9 cellular contexts compared by ENCODE assay signal in genomic region chr2:180124273-180124881, GRCh38.
DNase-seq lines count a peak whose midpoint lies in the region; ATAC-seq, FAIRE-seq and TF ChIP-seq lines count a peak whose summit lies in the region.
"Had no signal": no experiment of that assay in that cellular context is flagged by ENCODE, and none has a peak within 500 bp of the region (broad histone marks: within the 10 kb centered on the region; RNA-seq: fewer than 3 reads in every experiment).

No MANE protein-coding gene starts in this region.

- H3K4me3 ChIP-seq in endothelial cell of umbilical vein (replicated peaks in 1 of 3; ENCODE audit: insufficient read depth in 1 of 3, low read depth in 1 of 3, low read length in 3 of 3) = no peak overlapping the region

- no peak overlapping the region for H3K4me3 Mint-ChIP-seq in activated CD8-positive, alpha-beta memory T cell treated with anti-CD3 and anti-CD28 coated beads, Interleukin-2, amount 10 ng/mL, durations not matched to agents 7 days and 5 days
- no peak overlapping the region for H3K4me3 Mint-ChIP-seq in naive B cell

- H3K27me3 Mint-ChIP-seq in activated CD8-positive, alpha-beta memory T cell treated with anti-CD3 and anti-CD28 coated beads, Interleukin-2, amount 10 ng/mL, durations not matched to agents 7 days and 5 days = peaks cover 17% of the 10 kb centered on the region
- peaks cover 15 to 20% (median 17%) of the 10 kb centered on the region in 3 donors for H3K27me3 Mint-ChIP-seq in naive B cell

- intact Hi-C loops in endothelial cell of umbilical vein (cut with micrococcal nuclease) = loop anchor here (1.0 kb wide), 3 partner anchors 1333 to 1591 kb away; partner anchors contain the start of gene ITGA4

- H3K27ac Mint-ChIP-seq in activated CD8-positive, alpha-beta memory T cell treated with anti-CD3 and anti-CD28 coated beads, Interleukin-2, amount 10 ng/mL, durations not matched to agents 7 days and 5 days = no peak overlapping the region
- H3K27ac Mint-ChIP-seq in naive B cell = no peak overlapping the region

- H3K79me2 ChIP-seq in endothelial cell of umbilical vein (ENCODE audit: control insufficient read depth, insufficient read depth, low read length) = no peaks in the 10 kb centered on the region

- BruUV-seq in endothelial cell of umbilical vein (replicated peaks; lab: Mats Ljungman, UMichigan) = no TSS peak

- H3K27ac ChIP-seq in endothelial cell of umbilical vein (ENCODE audit: insufficient read depth, low read depth, low read length) = no peak overlapping the region
- H3K27ac ChIP-seq: epithelial cell of prostate had no signal

- no peak for DNase-seq in activated CD8-positive, alpha-beta memory T cell treated with anti-CD3 and anti-CD28 coated beads, Interleukin-2, amount 10 ng/mL, durations not matched to agents 7 days and 5 days
- no peak for DNase-seq in activated CD8-positive, alpha-beta memory T cell treated with anti-CD3 and anti-CD28 coated beads for 24 hours
- peak; percentile 40 for DNase-seq in H4 (ENCODE audit: low spot score)
- DNase-seq in LoVo (ENCODE audit: low spot score) = peak; percentile 35
- peak; percentile 41 for DNase-seq in RCC 7860 (ENCODE audit: low spot score)
- peak; percentile 54 for DNase-seq in endothelial cell of umbilical vein (ENCODE audit: low read depth, low spot score)
- peak; percentile 37 for DNase-seq in naive B cell
- DNase-seq in GM19238 (ENCODE audit: insufficient read length, low spot score) = no peak

- CTCF ChIA-PET in activated CD8-positive, alpha-beta memory T cell treated with anti-CD3 and anti-CD28 coated beads, Interleukin-2, amount 10 ng/mL, durations not matched to agents 7 days and 5 days (lab: Charles Lee) = interaction anchor here (0.7 to 2.7 kb wide), 8 partner anchors 10 to 1591 kb away, joined by 3 to 22 read pairs (median 4); partner anchors contain the start of gene UBE2E3
- CTCF ChIA-PET in endothelial cell of umbilical vein (lab: Charles Lee) = interaction anchor here (0.6 to 5.7 kb wide), 45 partner anchors 8 to 1954 kb away, joined by 3 to 221 read pairs (median 4); partner anchors contain the start of genes ITGA4 and UBE2E3

- no peaks in the 10 kb centered on the region for H4K20me1 ChIP-seq in endothelial cell of umbilical vein (replicated peaks; ENCODE audit: control insufficient read depth, extremely low read depth, insufficient read depth, low read length)

- H3K9ac ChIP-seq in endothelial cell of umbilical vein (replicated peaks; ENCODE audit: extremely low read depth, insufficient read depth, low read length) = no peak overlapping the region

- H3K9me1 ChIP-seq in endothelial cell of umbilical vein (replicated peaks; ENCODE audit: control insufficient read depth, extremely low read depth, insufficient read depth, low read length) = no peaks in the 10 kb centered on the region

- no peak overlapping the region for H2AFZ ChIP-seq in endothelial cell of umbilical vein (ENCODE audit: low read depth, low read length)

- no peaks in the 10 kb centered on the region for H3K9me3 ChIP-seq in endothelial cell of umbilical vein (replicated peaks; ENCODE audit: control insufficient read depth, insufficient read depth, low read length)

- no peaks in the 10 kb centered on the region for H3K4me1 ChIP-seq in endothelial cell of umbilical vein (ENCODE audit: control insufficient read depth, extremely low read depth, insufficient read depth, low read length)

- H3K36me3 ChIP-seq in endothelial cell of umbilical vein (ENCODE audit: control insufficient read depth in 2 of 2, extremely low read depth in 1 of 2, insufficient read depth in 2 of 2, low read length in 2 of 2) = no peaks in the 10 kb centered on the region

- peaks cover 4% of the 10 kb centered on the region for H3K4me1 Mint-ChIP-seq in activated CD8-positive, alpha-beta memory T cell treated with anti-CD3 and anti-CD28 coated beads, Interleukin-2, amount 10 ng/mL, durations not matched to agents 7 days and 5 days
- H3K4me1 Mint-ChIP-seq in naive B cell = peaks cover 0 to 4% (median 0%) of the 10 kb centered on the region in 3 donors

- no peaks in the 10 kb centered on the region for H3K9me3 Mint-ChIP-seq in activated CD8-positive, alpha-beta memory T cell treated with anti-CD3 and anti-CD28 coated beads, Interleukin-2, amount 10 ng/mL, durations not matched to agents 7 days and 5 days (ENCODE audit: low read depth)
- no peaks in the 10 kb centered on the region for H3K9me3 Mint-ChIP-seq in naive B cell

- TF ChIP-seq POLR2A in endothelial cell of umbilical vein (IDR thresholded peaks at IDR 0.05; ENCODE audit: low read depth, low read length) = no peak

- ATAC-seq in activated CD8-positive, alpha-beta memory T cell treated with anti-CD3 and anti-CD28 coated beads, Interleukin-2, amount 10 ng/mL, durations not matched to agents 7 days and 5 days = peak; percentile 59
- ATAC-seq in naive B cell (ENCODE audit: low read depth in 2 of 2) = peak; percentile 57 to 63

- dilution Hi-C loops in endothelial cell of umbilical vein (cut with MboI; ENCODE audit: extremely low pct_ligation_motif_present, low sequenced_read_pairs) = no loop called here

- peak; percentile 82 for FAIRE-seq in RCC 7860 (lab: Jason Lieb, UNC)
- FAIRE-seq in endothelial cell of umbilical vein (lab: Jason Lieb, UNC) = peak; percentile 70

- H3K36me3 Mint-ChIP-seq in activated CD8-positive, alpha-beta memory T cell treated with anti-CD3 and anti-CD28 coated beads, Interleukin-2, amount 10 ng/mL, durations not matched to agents 7 days and 5 days = no peaks in the 10 kb centered on the region
- H3K36me3 Mint-ChIP-seq in naive B cell = no peaks in the 10 kb centered on the region

- H3K27me3 ChIP-seq in endothelial cell of umbilical vein (ENCODE audit: control insufficient read depth in 2 of 2, insufficient read depth in 2 of 2, low read length in 2 of 2) = peaks cover 4 to 12% of the 10 kb centered on the region in 2 experiments

- no peak overlapping the region for H3K4me2 ChIP-seq in endothelial cell of umbilical vein (ENCODE audit: insufficient read depth, low read length)

- peak; percentile 31 to 33 for TF ChIP-seq CTCF in endothelial cell of umbilical vein (IDR thresholded peaks at IDR 0.05; ENCODE audit: extremely low read depth in 1 of 2, insufficient read depth in 1 of 2, low read depth in 1 of 2, low read length in 2 of 2)

- POLR2A ChIA-PET in endothelial cell of umbilical vein (lab: Charles Lee) = no interaction called here

TF ChIP-seq in endothelial cell of umbilical vein, 7 proteins besides CTCF, POLR2A, EP300 and RAD21:
- TF ChIP-seq JUN (IDR thresholded peaks at IDR 0.05; ENCODE audit: borderline replicate concordance, insufficient read depth, insufficient read length, low read depth) (no peak), MYC (IDR thresholded peaks at IDR 0.05; ENCODE audit: low read depth, low read length) (no peak), FOS (IDR thresholded peaks at IDR 0.05; ENCODE audit: borderline replicate concordance, insufficient read depth, low read length) (no peak), GATA2 (IDR thresholded peaks at IDR 0.05; ENCODE audit: insufficient read depth, insufficient read length, low read depth, low read length) (no peak), POLR2AphosphoS5 (IDR thresholded peaks at IDR 0.05; ENCODE audit: insufficient read depth, low read depth, low read length) (no peak), EZH2 (IDR thresholded peaks at IDR 0.05; ENCODE audit: borderline replicate concordance, low read depth, low read length, severe bottlenecking) (no peak)
- TF ChIP-seq, protein P1, sequence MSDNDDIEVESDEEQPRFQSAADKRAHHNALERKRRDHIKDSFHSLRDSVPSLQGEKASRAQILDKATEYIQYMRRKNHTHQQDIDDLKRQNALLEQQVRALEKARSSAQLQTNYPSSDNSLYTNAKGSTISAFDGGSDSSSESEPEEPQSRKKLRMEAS (IDR thresholded peaks at IDR 0.05; ENCODE audit: insufficient read depth, insufficient read length) = no peak

Comparison
In these comparisons a context has a peak if more than half of its experiments do, and no peak if none do; other contexts are left out.
1. DNase-seq: peak in H4 (single experiment), LoVo (single experiment), RCC 7860 (single experiment), endothelial cell of umbilical vein (single experiment) and naive B cell (single experiment); none in activated CD8-positive, alpha-beta memory T cell treated with anti-CD3 and anti-CD28 coated beads, Interleukin-2, amount 10 ng/mL, durations not matched to agents 7 days and 5 days (single experiment), activated CD8-positive, alpha-beta memory T cell treated with anti-CD3 and anti-CD28 coated beads for 24 hours (single experiment) and GM19238 (single experiment).